Comparison of ENCODE assay signal across 5 cellular contexts in genomic region chr19:10200101-10200500, GRCh38. TPM values are rescaled to one million over a fixed set of nuclear protein-coding genes. Genes with fewer than 3 reads are reported as not detected.
A peak's percentile ranks its signal among the peaks of the same experiment; 100 is the strongest.
DNase-seq lines count a peak whose midpoint lies in the region; ATAC-seq, FAIRE-seq and TF ChIP-seq lines count a peak whose summit lies in the region.
"Not testable (repeated sequence)": the region's sequence is repeated elsewhere in the genome, so short reads cannot be mapped to it uniquely, and the experiment has no call there.

No MANE protein-coding gene starts in this region.

- BruUV-seq in OCI-LY7 (replicated peaks; lab: Mats Ljungman, UMichigan); HepG2 (replicated peaks; lab: Mats Ljungman, UMichigan): not testable (repeated sequence)

- not testable (repeated sequence) for H3K36me3 ChIP-seq in BLaER1 treated with 17β-estradiol and CSF1 and Interleukin-3, amounts not matched to agents 10 nM and 100 nM; OCI-LY7 (ENCODE audit: insufficient read depth, low read length); HepG2 (replicated peaks in 1 of 2; ENCODE audit: control insufficient read depth in 1 of 2, insufficient read depth in 2 of 2, low read length in 2 of 2)

- H4K20me1 ChIP-seq in BLaER1 treated with 17β-estradiol and CSF1 and Interleukin-3, amounts not matched to agents 10 nM and 100 nM; OCI-LY7 (ENCODE audit: insufficient read depth, low read length); HepG2 (ENCODE audit: insufficient read depth, low read length): not testable (repeated sequence)

- TF ChIP-seq RAD21 in HepG2 (CRISPR knock-in tag; IDR thresholded peaks at IDR 0.05), result not testable (repeated sequence)

- WGBS in HepG2 (ENCODE audit: low lambda C conversion rate), result 52% methylated on average over 15 of the region's 15 CpGs

- H3K36me3 Mint-ChIP-seq in dendritic cell treated with granulocyte-macrophage colony-stimulating factor and Interleukin-4, amounts not matched to agents 40 ng/mL and 50 ng/mL, for 4 days (ENCODE audit: low read depth), result peaks cover 11% of the 10 kb centered on the region

- DNase-seq in HEK293T (ENCODE audit: extremely low spot score); OCI-LY7 (ENCODE audit: low spot score); HepG2 (ENCODE audit: low spot score): not testable (repeated sequence)

- H3K27me3 ChIP-seq in BLaER1 treated with 17β-estradiol and CSF1 and Interleukin-3, amounts not matched to agents 10 nM and 100 nM; HepG2 (ENCODE audit: control insufficient read depth in 1 of 2, insufficient read depth in 2 of 2, low read length in 2 of 2): not testable (repeated sequence)

- not testable (repeated sequence) for H3K4me3 ChIP-seq in BLaER1 treated with 17β-estradiol and CSF1 and Interleukin-3, amounts not matched to agents 10 nM and 100 nM; OCI-LY7 (ENCODE audit: low read depth, low read length, poor library complexity, severe bottlenecking); HepG2 (replicated peaks in 1 of 3; ENCODE audit: insufficient read depth in 1 of 3, low read depth in 2 of 3, low read length in 3 of 3)

- not testable (repeated sequence) for TF ChIP-seq CTCF in OCI-LY7 (conservative IDR thresholded peaks at IDR 0.05; ENCODE audit: low read length); HepG2 (CRISPR knock-in tag; IDR thresholded peaks at IDR 0.05)

- intact Hi-C loops in OCI-LY7 (cut with micrococcal nuclease; ENCODE audit: unreplicated experiment); dendritic cell treated with granulocyte-macrophage colony-stimulating factor and Interleukin-4, amounts not matched to agents 40 ng/mL and 50 ng/mL, for 4 days (cut with micrococcal nuclease); HepG2 (cut with micrococcal nuclease; ENCODE audit: unreplicated experiment): not testable (repeated sequence)

- H3K27ac ChIP-seq in BLaER1 treated with 17β-estradiol and CSF1 and Interleukin-3, amounts not matched to agents 10 nM and 100 nM, result peak overlapping the region in 6 of 11 experiments; percentile 33 to 85 (median 74); a peak in 9 of 22 replicates
- peak overlapping the region; percentile 59 for H3K27ac ChIP-seq in OCI-LY7 (ENCODE audit: low read depth, low read length, poor library complexity, severe bottlenecking)
- not testable (repeated sequence) for H3K27ac ChIP-seq in HepG2 (ENCODE audit: extremely low read length, insufficient read depth, low read length)

- in situ Hi-C loops in HepG2 (cut with HindIII; ENCODE audit: extremely low pct_ligation_motif_present, low pct_unique_long_range_greater_than_20kb), result not testable (repeated sequence)

- FAIRE-seq in HepG2 (lab: Jason Lieb, UNC), result not testable (repeated sequence)

- not testable (repeated sequence) for H3K9me3 ChIP-seq in BLaER1 treated with 17β-estradiol and CSF1 and Interleukin-3, amounts not matched to agents 10 nM and 100 nM (replicated peaks in 1 of 11); OCI-LY7 (ENCODE audit: low read length); HepG2 (ENCODE audit: low read length)

- ATAC-seq in HepG2, result not testable (repeated sequence)

- not testable (repeated sequence) for H3K9me3 Mint-ChIP-seq in dendritic cell treated with granulocyte-macrophage colony-stimulating factor and Interleukin-4, amounts not matched to agents 40 ng/mL and 50 ng/mL, for 4 days

- H3K79me2 ChIP-seq in OCI-LY7 (ENCODE audit: insufficient read depth, low read depth, low read length), result peaks cover 19% of the 10 kb centered on the region; the same call in 1 of the 2 replicates
- not testable (repeated sequence) for H3K79me2 ChIP-seq in HepG2 (ENCODE audit: insufficient read depth, low read length)

- CTCF ChIA-PET in HEK293T (lab: Yijun Ruan, JAX), result interaction anchor here (0.6 kb wide), 1 partner anchor 920 kb away, joined by 3 read pairs; no protein-coding TSS in a partner anchor
- CTCF ChIA-PET in OCI-LY7 (lab: Charles Lee; ENCODE audit: unreplicated experiment); HepG2 (lab: Yijun Ruan, JAX; ENCODE audit: low intra/inter-chr PET ratio, low total read pairs): not testable (repeated sequence)

- not testable (repeated sequence) for TF ChIP-seq POLR2A in HepG2 (IDR thresholded peaks at IDR 0.05; ENCODE audit: insufficient read depth in 1 of 2, low read depth in 2 of 2, low read length in 2 of 2)

- not testable (repeated sequence) for H3K9me2 ChIP-seq in OCI-LY7 (ENCODE audit: insufficient read depth, low read length)

- peak overlapping the region; percentile 92 for H3K27ac Mint-ChIP-seq in dendritic cell treated with granulocyte-macrophage colony-stimulating factor and Interleukin-4, amounts not matched to agents 40 ng/mL and 50 ng/mL, for 4 days

- peaks cover 9 to 80% (median 37%) of the 10 kb centered on the region in 10 experiments; a peak in 18 of 20 replicates for H3K4me1 ChIP-seq in BLaER1 treated with 17β-estradiol and CSF1 and Interleukin-3, amounts not matched to agents 10 nM and 100 nM
- H3K4me1 ChIP-seq in OCI-LY7 (ENCODE audit: insufficient read depth, low read length, poor library complexity, severe bottlenecking) (peaks cover 96% of the 10 kb centered on the region), HepG2 (ENCODE audit: insufficient read depth, low read length) (peaks cover 37% of the 10 kb centered on the region)

- peak overlapping the region in 3 of 11 experiments; percentile 73 to 88 (median 87); a peak in 5 of 22 replicates for H3K4me2 ChIP-seq in BLaER1 treated with 17β-estradiol and CSF1 and Interleukin-3, amounts not matched to agents 10 nM and 100 nM
- H3K4me2 ChIP-seq in OCI-LY7 (ENCODE audit: low read length), result not testable (repeated sequence)
- peak overlapping the region; percentile 74; the same call in 1 of the 2 replicates for H3K4me2 ChIP-seq in HepG2 (ENCODE audit: low read depth, low read length)

- not testable (repeated sequence) for H3K27me3 Mint-ChIP-seq in dendritic cell treated with granulocyte-macrophage colony-stimulating factor and Interleukin-4, amounts not matched to agents 40 ng/mL and 50 ng/mL, for 4 days

- TF ChIP-seq EP300 in HepG2 (IDR thresholded peaks at IDR 0.05; ENCODE audit: low read depth in 2 of 2, low read length in 2 of 2); HepG2 (CRISPR knock-in tag; IDR thresholded peaks at IDR 0.05; ENCODE audit: borderline replicate concordance): not testable (repeated sequence)

- POLR2A ChIA-PET in HEK293T (lab: Yijun Ruan, JAX); HepG2 (lab: Yijun Ruan, JAX): not testable (repeated sequence)
- POLR2A ChIA-PET in OCI-LY7 (lab: Charles Lee), result interaction anchor here (0.6 to 2.2 kb wide), 4 partner anchors 10 to 47 kb away, joined by 3 to 10 read pairs (median 4); no protein-coding TSS in a partner anchor

- not testable (repeated sequence) for H2AFZ ChIP-seq in OCI-LY7 (ENCODE audit: low read length); HepG2 (ENCODE audit: low read length)

- H3K4me1 Mint-ChIP-seq in dendritic cell treated with granulocyte-macrophage colony-stimulating factor and Interleukin-4, amounts not matched to agents 40 ng/mL and 50 ng/mL, for 4 days (ENCODE audit: low read depth), result peaks cover 62% of the 10 kb centered on the region

- not testable (repeated sequence) for H3K9ac ChIP-seq in BLaER1 treated with 17β-estradiol and CSF1 and Interleukin-3, amounts not matched to agents 10 nM and 100 nM; HepG2 (ENCODE audit: insufficient read depth, low read depth, low read length)

- H3K4me3 Mint-ChIP-seq in dendritic cell treated with granulocyte-macrophage colony-stimulating factor and Interleukin-4, amounts not matched to agents 40 ng/mL and 50 ng/mL, for 4 days, result peak overlapping the region; percentile 30

RNA-seq across cellular contexts. Expression of gene DNMT1, which starts 5.3 kb away (rescaled TPM):
- 329 and 365 TPM in 2 replicates for total RNA-seq in OCI-LY7 (2014; rRNA removed; shearing (Covaris generic))
- 680 and 699 TPM in 2 replicates for total RNA-seq in OCI-LY7 (2022)
- total RNA-seq in HepG2 (2016; rRNA removed; fragmentation: Illumina TruSeq; extraction: Trizol), result 71.3 and 91.1 TPM in 2 replicates
- total RNA-seq in HepG2 (2016; cell fraction: cytosol; rRNA removed; fragmentation: Illumina TruSeq; extraction: Trizol; ENCODE audit: low read depth), result 19.2 and 22.3 TPM in 2 replicates
- 56.4 and 79.8 TPM in 2 replicates for total RNA-seq in HepG2 (2016; cell fraction: insoluble cytoplasmic fraction; rRNA removed; fragmentation: Illumina TruSeq; extraction: Trizol)
- 22.8 and 25.9 TPM in 2 replicates for total RNA-seq in HepG2 (2016; cell fraction: membrane; rRNA removed; fragmentation: Illumina TruSeq; extraction: Trizol)
- 75.7 and 86.8 TPM in 2 replicates for total RNA-seq in HepG2 (2016; cell fraction: nucleus; rRNA removed; fragmentation: Illumina TruSeq; extraction: Trizol)
- polyA plus RNA-seq in HepG2 (2011; rRNA removed), result 24.5 and 31.2 TPM in 2 replicates
- polyA plus RNA-seq in HepG2 (2011; cell fraction: cytosol; rRNA removed), result 8.4 and 10.3 TPM in 2 replicates
- 93.5 and 117 TPM in 2 replicates for polyA plus RNA-seq in HepG2 (2011; cell fraction: nucleus; rRNA removed)
- polyA plus RNA-seq in HepG2 (2012), result 44.7 and 63.7 TPM in 2 replicates
- polyA plus RNA-seq in HepG2 (2016; cell fraction: cytosol; fragmentation: Illumina TruSeq; extraction: Trizol; ENCODE audit: low read depth), result 4.3 and 4.9 TPM in 2 replicates
- polyA plus RNA-seq in HepG2 (2016; cell fraction: insoluble cytoplasmic fraction; fragmentation: Illumina TruSeq; extraction: Trizol; ENCODE audit: low read depth), result 51.8 and 69.6 TPM in 2 replicates
- 11.8 and 13.3 TPM in 2 replicates for polyA plus RNA-seq in HepG2 (2016; cell fraction: membrane; fragmentation: Illumina TruSeq; extraction: Trizol; ENCODE audit: low read depth)
- polyA plus RNA-seq in HepG2 (2016; cell fraction: nucleus; fragmentation: Illumina TruSeq; extraction: Trizol; ENCODE audit: insufficient read depth, low read depth), result 227 and 231 TPM in 2 replicates
- polyA minus RNA-seq in HepG2 (2011; rRNA and poly(A)+ RNA removed; ENCODE audit: low replicate concordance), result 52.1 and 125 TPM in 2 replicates
- polyA minus RNA-seq in HepG2 (2011; cell fraction: cytosol; rRNA and poly(A)+ RNA removed), result 28.0 and 28.5 TPM in 2 replicates
- 40.2 and 40.9 TPM in 2 replicates for polyA minus RNA-seq in HepG2 (2011; cell fraction: nucleus; rRNA and poly(A)+ RNA removed)

RNA-seq across cellular contexts. Expression of gene S1PR2, which starts 31.0 kb away (rescaled TPM):
- total RNA-seq in OCI-LY7 (2014; rRNA removed; shearing (Covaris generic)), result 27.0 and 27.8 TPM in 2 replicates
- total RNA-seq in OCI-LY7 (2022) (51.6 and 64.5 TPM in 2 replicates), HepG2 (2016; rRNA removed; fragmentation: Illumina TruSeq; extraction: Trizol) (0.93 and 1.3 TPM in 2 replicates)
- 0.26 and 0.51 TPM in 2 replicates for total RNA-seq in HepG2 (2016; cell fraction: cytosol; rRNA removed; fragmentation: Illumina TruSeq; extraction: Trizol; ENCODE audit: low read depth)
- total RNA-seq in HepG2 (2016; cell fraction: insoluble cytoplasmic fraction; rRNA removed; fragmentation: Illumina TruSeq; extraction: Trizol), result 0.77 and 1.4 TPM in 2 replicates
- 1.2 and 1.4 TPM in 2 replicates for total RNA-seq in HepG2 (2016; cell fraction: membrane; rRNA removed; fragmentation: Illumina TruSeq; extraction: Trizol)
- 0.66 and 1.0 TPM in 2 replicates for total RNA-seq in HepG2 (2016; cell fraction: nucleus; rRNA removed; fragmentation: Illumina TruSeq; extraction: Trizol)
- 0.91 and 1.2 TPM in 2 replicates for polyA plus RNA-seq in HepG2 (2011; rRNA removed)
- 1.1 and 1.2 TPM in 2 replicates for polyA plus RNA-seq in HepG2 (2011; cell fraction: cytosol; rRNA removed)
- polyA plus RNA-seq in HepG2 (2011; cell fraction: nucleus; rRNA removed), result 0.51 and 0.69 TPM in 2 replicates
- 0.59 and 0.71 TPM in 2 replicates for polyA plus RNA-seq in HepG2 (2012)
- polyA plus RNA-seq in HepG2 (2016; cell fraction: cytosol; fragmentation: Illumina TruSeq; extraction: Trizol; ENCODE audit: low read depth), result 0.19 and 0.20 TPM in 2 replicates
- polyA plus RNA-seq in HepG2 (2016; cell fraction: insoluble cytoplasmic fraction; fragmentation: Illumina TruSeq; extraction: Trizol; ENCODE audit: low read depth), result 0.53 and 0.66 TPM in 2 replicates
- 0.55 and 0.86 TPM in 2 replicates for polyA plus RNA-seq in HepG2 (2016; cell fraction: membrane; fragmentation: Illumina TruSeq; extraction: Trizol; ENCODE audit: low read depth)
- 1.1 and 1.4 TPM in 2 replicates for polyA plus RNA-seq in HepG2 (2016; cell fraction: nucleus; fragmentation: Illumina TruSeq; extraction: Trizol; ENCODE audit: insufficient read depth, low read depth)
- polyA minus RNA-seq in HepG2 (2011; rRNA and poly(A)+ RNA removed; ENCODE audit: low replicate concordance), result 10.2 and 10.5 TPM in 2 replicates
- 2.3 and 2.4 TPM in 2 replicates for polyA minus RNA-seq in HepG2 (2011; cell fraction: cytosol; rRNA and poly(A)+ RNA removed)
- 0.77 and 0.99 TPM in 2 replicates for polyA minus RNA-seq in HepG2 (2011; cell fraction: nucleus; rRNA and poly(A)+ RNA removed)

RNA-seq across cellular contexts. Expression of gene MRPL4, which starts 51.9 kb away (rescaled TPM):
- 134 and 148 TPM in 2 replicates for total RNA-seq in OCI-LY7 (2014; rRNA removed; shearing (Covaris generic))
- total RNA-seq in OCI-LY7 (2022), result 132 and 155 TPM in 2 replicates
- 36.7 and 40.6 TPM in 2 replicates for total RNA-seq in HepG2 (2016; rRNA removed; fragmentation: Illumina TruSeq; extraction: Trizol)
- total RNA-seq in HepG2 (2016; cell fraction: cytosol; rRNA removed; fragmentation: Illumina TruSeq; extraction: Trizol; ENCODE audit: low read depth), result 27.9 and 28.7 TPM in 2 replicates
- total RNA-seq in HepG2 (2016; cell fraction: insoluble cytoplasmic fraction; rRNA removed; fragmentation: Illumina TruSeq; extraction: Trizol), result 31.8 and 42.1 TPM in 2 replicates
- 31.0 and 33.7 TPM in 2 replicates for total RNA-seq in HepG2 (2016; cell fraction: membrane; rRNA removed; fragmentation: Illumina TruSeq; extraction: Trizol)
- 19.4 and 26.7 TPM in 2 replicates for total RNA-seq in HepG2 (2016; cell fraction: nucleus; rRNA removed; fragmentation: Illumina TruSeq; extraction: Trizol)
- polyA plus RNA-seq in HepG2 (2011; rRNA removed), result 42.5 and 45.4 TPM in 2 replicates
- polyA plus RNA-seq in HepG2 (2011; cell fraction: cytosol; rRNA removed), result 43.4 and 60.6 TPM in 2 replicates
- 90.6 and 101 TPM in 2 replicates for polyA plus RNA-seq in HepG2 (2011; cell fraction: nucleus; rRNA removed)
- 32.0 and 46.2 TPM in 2 replicates for polyA plus RNA-seq in HepG2 (2012)
- 69.8 and 81.5 TPM in 2 replicates for polyA plus RNA-seq in HepG2 (2016; cell fraction: cytosol; fragmentation: Illumina TruSeq; extraction: Trizol; ENCODE audit: low read depth)
- polyA plus RNA-seq in HepG2 (2016; cell fraction: insoluble cytoplasmic fraction; fragmentation: Illumina TruSeq; extraction: Trizol; ENCODE audit: low read depth), result 76.0 and 88.0 TPM in 2 replicates
- polyA plus RNA-seq in HepG2 (2016; cell fraction: membrane; fragmentation: Illumina TruSeq; extraction: Trizol; ENCODE audit: low read depth), result 72.3 and 74.6 TPM in 2 replicates
- polyA plus RNA-seq in HepG2 (2016; cell fraction: nucleus; fragmentation: Illumina TruSeq; extraction: Trizol; ENCODE audit: insufficient read depth, low read depth), result 80.4 and 81.9 TPM in 2 replicates
- 34.7 and 41.5 TPM in 2 replicates for polyA minus RNA-seq in HepG2 (2011; rRNA and poly(A)+ RNA removed; ENCODE audit: low replicate concordance)
- 14.2 and 20.8 TPM in 2 replicates for polyA minus RNA-seq in HepG2 (2011; cell fraction: cytosol; rRNA and poly(A)+ RNA removed)
- 15.0 and 15.5 TPM in 2 replicates for polyA minus RNA-seq in HepG2 (2011; cell fraction: nucleus; rRNA and poly(A)+ RNA removed)

Comparison
In these comparisons a context has a peak if more than half of its experiments do, and no peak if none do; other contexts are left out.
1. RNA of gene S1PR2, which starts 31.0 kb away (total RNA-seq): 27.0 to 64.5 TPM in OCI-LY7; 0.26 to 1.4 TPM in HepG2; every median in the first group is over 10 times any median in the second.